ENCODE assay signal across 11 cellular contexts in the genomic region with DNA sequence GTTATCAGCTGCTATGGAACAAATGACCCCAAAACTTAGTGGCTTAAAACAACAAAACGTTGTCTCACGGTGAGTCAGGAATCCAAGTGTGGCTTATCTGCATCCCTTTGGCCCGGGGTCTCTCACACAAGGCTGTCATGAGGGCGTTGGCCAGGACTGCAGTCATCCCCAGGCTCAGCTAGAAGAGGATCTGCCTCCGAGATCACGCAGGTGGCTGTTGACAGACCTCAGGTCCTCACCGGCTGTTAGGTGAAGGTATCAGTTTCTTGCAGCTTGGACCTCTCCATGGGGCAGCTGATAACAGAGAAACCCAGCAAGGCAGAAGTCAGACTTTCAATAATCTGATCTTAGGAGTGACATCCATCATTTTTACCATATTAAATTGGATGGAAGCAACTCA. TPM values are rescaled to one million over a fixed set of nuclear protein-coding genes. Genes with fewer than 3 reads are reported as not detected.
"Had no signal": no experiment of that assay in that cellular context is flagged by ENCODE, and none has a peak within 500 bp of the region (broad histone marks: within the 10 kb centered on the region; RNA-seq: fewer than 3 reads in every experiment).

No MANE protein-coding gene starts in this region.

- H3K4me3 ChIP-seq: GM23338, HAP-1 had no signal

- ATAC-seq: GM23338, HCT116 had no signal

- H3K9ac ChIP-seq: KMS-11 had no signal

- H3K27ac ChIP-seq: HL-60, KMS-11 had no signal

- H2AFZ ChIP-seq: GM23338 had no signal

- H3K36me3 ChIP-seq: HAP-1 had no signal

- H3K4me1 ChIP-seq: HAP-1 had no signal

- H3K4me2 ChIP-seq: GM23338, KMS-11 had no signal

- DNase-seq: HFFc6, IMR-90, KBM-7 had no signal

- H3K9me3 ChIP-seq: HAP-1 had no signal

- FAIRE-seq: H1, H54, HTR-8/SVneo had no signal

RNA-seq across cellular contexts. Expression of a gene that starts 52.7 kb away (rescaled TPM):
- total RNA-seq: HFFc6, IMR-90 had no signal
- polyA plus RNA-seq: IMR-90 had no signal
